8 cellular contexts compared by ENCODE assay signal in genomic region chr18:48410095-48410920, GRCh38. TPM values are rescaled to one million over a fixed set of nuclear protein-coding genes. Genes with fewer than 3 reads are reported as not detected.
DNase-seq lines count a peak whose midpoint lies in the region; ATAC-seq and TF ChIP-seq lines count a peak whose summit lies in the region.

No MANE protein-coding gene starts in this region.

- H4K20me1 ChIP-seq in PC-9 (ENCODE audit: insufficient read depth): no peaks in the 10 kb centered on the region

- peak overlapping the region; percentile 96 for H3K4me2 ChIP-seq in PC-9

- peak overlapping the region; percentile 98 for H2AFZ ChIP-seq in PC-9

- peaks cover 11% of the 10 kb centered on the region for H3F3A ChIP-seq in PC-9 (ENCODE audit: insufficient read depth, low read depth)

- intact Hi-C loops in PC-9 (cut with micrococcal nuclease; ENCODE audit: unreplicated experiment): loop anchor here (10.0 kb wide), 1 partner anchor 176 kb away; no protein-coding TSS in a partner anchor

- H3K27ac Mint-ChIP-seq in activated T-helper 17 cell treated with anti-CD3 and anti-CD28 coated beads, Interleukin-2, amount 50 U/mL, for 72 hours: no peak overlapping the region
- no peak overlapping the region for H3K27ac Mint-ChIP-seq in naive thymus-derived CD8-positive, alpha-beta T cell
- no peak overlapping the region for H3K27ac Mint-ChIP-seq in stimulated activated naive B cell treated with anti-CD40 and anti-IgM and Interleukin-4, amounts not matched to agents 10 μg/mL and 1 μg/mL and 100 μg/mL, for 72 hours

- H3K27ac ChIP-seq in HUES6 (ENCODE audit: low read depth, low read length): no peak overlapping the region
- H3K27ac ChIP-seq in PC-9: no peak overlapping the region

- no peaks in the 10 kb centered on the region for H3K9me3 ChIP-seq in HUES6 (ENCODE audit: control insufficient read depth, insufficient read depth, low read depth, low read length)
- H3K9me3 ChIP-seq in PC-9 (ENCODE audit: insufficient read depth, low read depth): no peaks in the 10 kb centered on the region

- CTCF ChIA-PET in PC-9 (lab: Charles Lee): no interaction called here

- H3K27me3 ChIP-seq in HUES6 (ENCODE audit: control insufficient read depth, insufficient read depth, low read length) (peaks cover 77% of the 10 kb centered on the region), PC-9 (ENCODE audit: insufficient read depth, low read depth) (no peaks in the 10 kb centered on the region)

- peak overlapping the region; percentile 34 for H3K9ac ChIP-seq in HUES6 (ENCODE audit: low read length)

- POLR2A ChIA-PET in PC-9 (lab: Charles Lee; ENCODE audit: unreplicated experiment): no interaction called here
- POLR2A ChIA-PET in naive thymus-derived CD8-positive, alpha-beta T cell (lab: Charles Lee): no interaction called here

- TF ChIP-seq CTCF in PC-9 (conservative IDR thresholded peaks at IDR 0.05): no peak
- no peak for TF ChIP-seq CTCF in fibroblast of pulmonary artery (IDR thresholded peaks at IDR 0.05; ENCODE audit: low read length, missing control alignments)

- H3K9me3 Mint-ChIP-seq in activated T-helper 17 cell treated with anti-CD3 and anti-CD28 coated beads, Interleukin-2, amount 50 U/mL, for 72 hours: no peaks in the 10 kb centered on the region
- peaks cover 0 to 11% (median 0%) of the 10 kb centered on the region in 9 donors for H3K9me3 Mint-ChIP-seq in naive thymus-derived CD8-positive, alpha-beta T cell
- peaks cover 4 to 6% of the 10 kb centered on the region in 2 donors for H3K9me3 Mint-ChIP-seq in stimulated activated naive B cell treated with anti-CD40 and anti-IgM and Interleukin-4, amounts not matched to agents 10 μg/mL and 1 μg/mL and 100 μg/mL, for 72 hours

- ATAC-seq in GM21528 (IDR thresholded peaks at IDR 0.05; ENCODE audit: low FRiP score, unreplicated experiment): peak; percentile 96
- peak; percentile 98 for ATAC-seq in activated T-helper 17 cell treated with anti-CD3 and anti-CD28 coated beads, Interleukin-2, amount 50 U/mL, for 72 hours (replicated peaks)
- ATAC-seq in naive thymus-derived CD8-positive, alpha-beta T cell: peak; percentile 64 to 78
- ATAC-seq in stimulated activated naive B cell treated with anti-CD40 and anti-IgM and Interleukin-4, amounts not matched to agents 10 μg/mL and 1 μg/mL and 100 μg/mL, for 72 hours (replicated peaks): peak; percentile 95

- H3K27me3 Mint-ChIP-seq in activated T-helper 17 cell treated with anti-CD3 and anti-CD28 coated beads, Interleukin-2, amount 50 U/mL, for 72 hours: peaks cover 63% of the 10 kb centered on the region
- H3K27me3 Mint-ChIP-seq in naive thymus-derived CD8-positive, alpha-beta T cell: peaks cover 53 to 75% (median 65%) of the 10 kb centered on the region in 5 donors
- peaks cover 64 to 74% of the 10 kb centered on the region in 2 donors for H3K27me3 Mint-ChIP-seq in stimulated activated naive B cell treated with anti-CD40 and anti-IgM and Interleukin-4, amounts not matched to agents 10 μg/mL and 1 μg/mL and 100 μg/mL, for 72 hours

- in situ Hi-C loops in Caki2 (cut with HindIII; ENCODE audit: low pct_unique_long_range_greater_than_20kb, low sequenced_read_pairs): no loop called here

- peak overlapping the region; percentile 66 for H3K4me3 Mint-ChIP-seq in activated T-helper 17 cell treated with anti-CD3 and anti-CD28 coated beads, Interleukin-2, amount 50 U/mL, for 72 hours
- H3K4me3 Mint-ChIP-seq in naive thymus-derived CD8-positive, alpha-beta T cell: peak overlapping the region; percentile 34 to 79 (median 68)
- H3K4me3 Mint-ChIP-seq in stimulated activated naive B cell treated with anti-CD40 and anti-IgM and Interleukin-4, amounts not matched to agents 10 μg/mL and 1 μg/mL and 100 μg/mL, for 72 hours: peak overlapping the region; percentile 67 to 76

- BruUV-seq in PC-9 (replicated peaks; lab: Mats Ljungman, UMichigan): no TSS peak

- no peaks in the 10 kb centered on the region for H3K4me1 Mint-ChIP-seq in activated T-helper 17 cell treated with anti-CD3 and anti-CD28 coated beads, Interleukin-2, amount 50 U/mL, for 72 hours
- peaks cover 0 to 16% (median 11%) of the 10 kb centered on the region in 4 donors for H3K4me1 Mint-ChIP-seq in naive thymus-derived CD8-positive, alpha-beta T cell
- H3K4me1 Mint-ChIP-seq in stimulated activated naive B cell treated with anti-CD40 and anti-IgM and Interleukin-4, amounts not matched to agents 10 μg/mL and 1 μg/mL and 100 μg/mL, for 72 hours: peaks cover 6 to 17% of the 10 kb centered on the region in 2 donors

- H3K9me2 ChIP-seq in PC-9 (ENCODE audit: insufficient read depth): no peaks in the 10 kb centered on the region

- no peaks in the 10 kb centered on the region for H3K79me2 ChIP-seq in PC-9 (ENCODE audit: low read depth)

- H3K4me1 ChIP-seq in HUES6 (ENCODE audit: control insufficient read depth, insufficient read depth, low read length) (peaks cover 20% of the 10 kb centered on the region), PC-9 (replicated peaks; ENCODE audit: insufficient read depth) (peaks cover 8% of the 10 kb centered on the region; the same call in 1 of the 2 replicates)

- H3K4me3 ChIP-seq in HUES6 (ENCODE audit: low read depth, low read length): peak overlapping the region; percentile 86
- peak overlapping the region; percentile 99 for H3K4me3 ChIP-seq in PC-9
- H3K4me3 ChIP-seq in fibroblast of pulmonary artery (replicated peaks; ENCODE audit: low read depth, low read length): peak overlapping the region; percentile 68

- peak; percentile 79 for DNase-seq in Caki2 (ENCODE audit: low read depth)
- DNase-seq in PC-9: peak; percentile 74 to 80
- DNase-seq in fibroblast of pulmonary artery (ENCODE audit: low read depth): peak; percentile 80
- DNase-seq in naive thymus-derived CD8-positive, alpha-beta T cell: peak in 7 of 10 donors; percentile 15 to 35 (median 21)
- peak; percentile 66 for DNase-seq in stimulated activated naive B cell treated with anti-CD40 and anti-IgM and Interleukin-4, amounts not matched to agents 10 μg/mL and 1 μg/mL and 100 μg/mL, for 72 hours

- H3K36me3 ChIP-seq in HUES6 (ENCODE audit: control insufficient read depth, insufficient read depth, low read length): no peaks in the 10 kb centered on the region
- no peaks in the 10 kb centered on the region for H3K36me3 ChIP-seq in PC-9 (ENCODE audit: low read depth)

- H3K36me3 Mint-ChIP-seq in activated T-helper 17 cell treated with anti-CD3 and anti-CD28 coated beads, Interleukin-2, amount 50 U/mL, for 72 hours (ENCODE audit: low read depth): no peaks in the 10 kb centered on the region
- peaks cover 0 to 10% (median 2%) of the 10 kb centered on the region in 3 donors for H3K36me3 Mint-ChIP-seq in naive thymus-derived CD8-positive, alpha-beta T cell
- no peaks in the 10 kb centered on the region for H3K36me3 Mint-ChIP-seq in stimulated activated naive B cell treated with anti-CD40 and anti-IgM and Interleukin-4, amounts not matched to agents 10 μg/mL and 1 μg/mL and 100 μg/mL, for 72 hours

RNA-seq across cellular contexts. Expression of gene ZBTB7C, which starts 1.1 kb away (rescaled TPM):
- 0.03 and 0.84 TPM in 2 replicates for total RNA-seq in Caki2 (2014; rRNA removed; shearing (Covaris generic); ENCODE audit: low replicate concordance)
- not detected in 2 replicates for total RNA-seq in PC-9 (2021)
- under 1 TPM; 0.04 to 0.40 TPM for total RNA-seq in activated T-helper 17 cell treated with anti-CD3 and anti-CD28 coated beads, Interleukin-2, amount 50 U/mL, for 72 hours
- not detected for total RNA-seq in naive thymus-derived CD8-positive, alpha-beta T cell
- not detected for polyA plus RNA-seq in naive thymus-derived CD8-positive, alpha-beta T cell

Comparison
In these comparisons a context has a peak if more than half of its experiments do, and no peak if none do; other contexts are left out.
1. DNase-seq: peak in every context shown above with its lines; median percentile 80 in fibroblast of pulmonary artery; 79 in Caki2; 77 in PC-9; 66 in stimulated activated naive B cell treated with anti-CD40 and anti-IgM and Interleukin-4, amounts not matched to agents 10 μg/mL and 1 μg/mL and 100 μg/mL, for 72 hours; 21 in naive thymus-derived CD8-positive, alpha-beta T cell.